Comparison of ENCODE assay signal across 11 cellular contexts in the genomic region with DNA sequence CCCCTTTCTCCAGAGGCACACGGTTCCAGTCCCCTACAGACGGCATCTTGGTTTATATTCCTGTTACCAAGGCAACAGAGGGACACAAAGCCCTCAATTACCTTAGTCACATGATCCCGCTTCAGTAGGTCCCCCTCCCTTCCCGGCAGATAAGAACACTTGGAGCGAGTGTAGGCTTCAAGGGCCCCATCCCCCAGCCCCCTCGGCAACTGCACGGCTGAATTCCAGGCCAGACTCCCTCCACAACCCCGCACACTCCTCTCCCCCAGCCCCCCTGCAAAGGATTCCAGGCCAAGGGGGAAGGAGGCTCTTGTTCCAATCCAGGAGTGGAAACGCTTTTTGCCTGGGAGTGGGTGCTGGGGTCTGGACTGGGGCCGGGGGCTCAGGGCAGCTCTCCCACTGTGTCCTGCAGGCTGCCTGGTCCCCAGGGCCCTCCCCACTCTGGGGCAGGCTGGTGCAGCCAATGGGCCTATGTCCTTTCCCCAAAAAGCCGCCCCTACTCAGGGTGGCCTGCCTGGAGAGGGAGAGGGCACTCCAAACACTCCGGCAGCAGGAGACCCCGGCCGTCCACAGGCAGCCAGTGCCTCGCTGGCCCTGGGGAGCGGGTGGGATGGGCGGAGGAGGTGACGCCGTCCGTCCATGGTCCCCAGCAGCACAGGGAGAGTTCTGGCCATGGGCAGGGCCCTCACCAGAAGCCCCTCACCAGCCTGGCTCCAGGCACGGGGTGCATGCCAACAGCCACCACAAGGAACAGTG.
DNase-seq lines count a peak whose midpoint lies in the region; ATAC-seq and TF ChIP-seq lines count a peak whose summit lies in the region.
"Had no signal": no experiment of that assay in that cellular context is flagged by ENCODE, and none has a peak within 500 bp of the region (broad histone marks: within the 10 kb centered on the region; RNA-seq: fewer than 3 reads in every experiment).

No MANE protein-coding gene starts in this region.

- ATAC-seq in RWPE2 (ENCODE audit: low read depth) (no peak), left ventricle myocardium superior (peak; percentile 52), GM21619 (IDR thresholded peaks at IDR 0.05; ENCODE audit: unreplicated experiment) (no peak), HG02623 (IDR thresholded peaks at IDR 0.05; ENCODE audit: unreplicated experiment) (no peak)
- ATAC-seq: mucosa of descending colon had no signal

- TF ChIP-seq CTCF in RWPE2 (IDR thresholded peaks at IDR 0.05; ENCODE audit: poor library complexity, severe bottlenecking): no peak

- peak overlapping the region; percentile 73 for H3K27ac ChIP-seq in HUES48 (ENCODE audit: low read depth, low read length)
- no peak overlapping the region for H3K27ac ChIP-seq in RWPE2 (ENCODE audit: poor library complexity, severe bottlenecking)
- H3K27ac ChIP-seq in rectal smooth muscle tissue (ENCODE audit: low read depth, low read length): peak overlapping the region; percentile 32

- H3K36me3 ChIP-seq in HUES48 (ENCODE audit: control insufficient read depth, insufficient read depth, low read length): peaks cover 27% of the 10 kb centered on the region
- H3K36me3 ChIP-seq in RWPE2 (ENCODE audit: low read depth): peaks cover 16% of the 10 kb centered on the region; the same call in 1 of the 2 replicates
- H3K36me3 ChIP-seq in rectal smooth muscle tissue (ENCODE audit: control insufficient read depth, insufficient read depth, low read length): peaks cover 6% of the 10 kb centered on the region

- H3K9me3 ChIP-seq in HUES48 (ENCODE audit: control insufficient read depth, insufficient read depth, low read length): no peaks in the 10 kb centered on the region
- H3K9me3 ChIP-seq in RWPE2 (ENCODE audit: severe bottlenecking): no peaks in the 10 kb centered on the region
- H3K9me3 ChIP-seq: mucosa of descending colon had no signal

- DNase-seq in RWPE2 (ENCODE audit: low spot score): peak; percentile 34
- DNase-seq in left ventricle myocardium superior: peak; percentile 60
- DNase-seq in activated CD4-positive, alpha-beta T cell treated with anti-CD3 and anti-CD28 coated beads, Interleukin-2, amount 50 U/mL, for 1 hour: no peak
- DNase-seq in EL: no peak
- DNase-seq: activated gamma-delta T cell, DND-41 had no signal

- H3K9ac ChIP-seq in HUES48 (ENCODE audit: low read depth, low read length): no peak overlapping the region
- no peak overlapping the region for H3K9ac ChIP-seq in rectal smooth muscle tissue (ENCODE audit: low read length)

- no peak overlapping the region for H3K4me3 ChIP-seq in HUES48 (ENCODE audit: low read depth, low read length)
- no peak overlapping the region for H3K4me3 ChIP-seq in RWPE2 (ENCODE audit: severe bottlenecking)
- H3K4me3 ChIP-seq in rectal smooth muscle tissue (ENCODE audit: low read length): no peak overlapping the region
- H3K4me3 ChIP-seq: mucosa of descending colon had no signal

- H3K27me3 ChIP-seq in HUES48 (ENCODE audit: control insufficient read depth, insufficient read depth, low read length) (no peaks in the 10 kb centered on the region), RWPE2 (ENCODE audit: insufficient read depth, poor library complexity, severe bottlenecking) (no peaks in the 10 kb centered on the region), rectal smooth muscle tissue (ENCODE audit: control insufficient read depth, insufficient read depth, low read length) (no peaks in the 10 kb centered on the region)

- intact Hi-C loops in left ventricle myocardium superior (cut with micrococcal nuclease): loop anchor here (5.0 kb wide), 1 partner anchor 80 kb away; no protein-coding TSS in a partner anchor

- peaks cover 11% of the 10 kb centered on the region; the same call in 1 of the 2 replicates for H3K4me1 ChIP-seq in HUES48 (ENCODE audit: control insufficient read depth, insufficient read depth, low read length)
- no peaks in the 10 kb centered on the region for H3K4me1 ChIP-seq in RWPE2 (ENCODE audit: insufficient read depth, poor library complexity, severe bottlenecking)
- peaks cover 31% of the 10 kb centered on the region for H3K4me1 ChIP-seq in rectal smooth muscle tissue (ENCODE audit: control insufficient read depth, insufficient read depth, low read length)

Comparison
In these comparisons a context has a peak if more than half of its experiments do, and no peak if none do; other contexts are left out.
1. DNase-seq: peak in RWPE2 (single experiment) and left ventricle myocardium superior (single experiment); none in activated CD4-positive, alpha-beta T cell treated with anti-CD3 and anti-CD28 coated beads, Interleukin-2, amount 50 U/mL, for 1 hour (single experiment) and EL (single experiment).